12 cellular contexts compared by ENCODE assay signal in genomic region chr19:34350161-34350561, GRCh38. TPM values are rescaled to one million over a fixed set of nuclear protein-coding genes. Genes with fewer than 3 reads are reported as not detected.
A peak's percentile ranks its signal among the peaks of the same experiment; 100 is the strongest.
DNase-seq lines count a peak whose midpoint lies in the region; TF ChIP-seq lines count a peak whose summit lies in the region.
"Had no signal": no experiment of that assay in that cellular context is flagged by ENCODE, and none has a peak within 500 bp of the region (broad histone marks: within the 10 kb centered on the region; RNA-seq: fewer than 3 reads in every experiment).

No MANE protein-coding gene starts in this region.

- DNase-seq in activated gamma-delta T cell treated with Interleukin-2 at 50 U/mL for 16 hours = peak; percentile 74
- no peak for DNase-seq in activated gamma-delta T cell (lab: John Stamatoyannopoulos, UW)
- peak; percentile 47 for DNase-seq in activated T-helper 1 cell treated with Interleukin-2 at 50 U/mL for 16 hours (ENCODE audit: low read depth)
- DNase-seq in neural progenitor cell (ENCODE audit: low spot score) = no peak
- no peak for DNase-seq in trophoblast cell
- DNase-seq in SHP77 (lab: John Stamatoyannopoulos, UW) = no peak
- DNase-seq in AML-193 (lab: John Stamatoyannopoulos, UW) = no peak
- DNase-seq in type B pancreatic cell (ENCODE audit: extremely low spot score, unreplicated experiment) = no peak
- DNase-seq: Karpas-422, transverse colon had no signal

- H3K27ac Mint-ChIP-seq in neural progenitor cell (peak overlapping the region; percentile 8), type B pancreatic cell (no peak overlapping the region)

- no peak overlapping the region for H3K14ac ChIP-seq in trophoblast cell (ENCODE audit: low read length)

- no peaks in the 10 kb centered on the region for H3K79me1 ChIP-seq in trophoblast cell (ENCODE audit: low read length)

- no peak overlapping the region for H3K18ac ChIP-seq in trophoblast cell (ENCODE audit: low read length)

- H3K4me3 ChIP-seq in neural progenitor cell (no peak overlapping the region), trophoblast cell (ENCODE audit: low read depth, low read length) (no peak overlapping the region)
- H3K4me3 ChIP-seq: breast epithelium, transverse colon had no signal

- H4K91ac ChIP-seq in trophoblast cell (ENCODE audit: low read depth, low read length) = no peak overlapping the region

- no peak overlapping the region for H4K12ac ChIP-seq in trophoblast cell (ENCODE audit: low read depth, low read length)

- peaks cover 3% of the 10 kb centered on the region for H3K4me1 Mint-ChIP-seq in neural progenitor cell
- no peaks in the 10 kb centered on the region for H3K4me1 Mint-ChIP-seq in type B pancreatic cell (ENCODE audit: unreplicated experiment)

- H3F3A ChIP-seq in neural progenitor cell (ENCODE audit: low read depth) = no peaks in the 10 kb centered on the region

- H3K36me3 Mint-ChIP-seq in neural progenitor cell (peaks cover 21% of the 10 kb centered on the region), type B pancreatic cell (peaks cover 20% of the 10 kb centered on the region)

- H3K27me3 Mint-ChIP-seq in neural progenitor cell (ENCODE audit: insufficient read depth, low read depth) = peaks cover 2% of the 10 kb centered on the region
- no peaks in the 10 kb centered on the region for H3K27me3 Mint-ChIP-seq in type B pancreatic cell

- no peak overlapping the region for H2AK5ac ChIP-seq in trophoblast cell (ENCODE audit: low read length)

- H3K9me3 ChIP-seq in neural progenitor cell (ENCODE audit: low read depth) (no peaks in the 10 kb centered on the region), trophoblast cell (ENCODE audit: insufficient read depth, low read depth, low read length) (peaks cover 5% of the 10 kb centered on the region)
- H3K9me3 ChIP-seq: breast epithelium, transverse colon had no signal

- no peak overlapping the region for H2BK120ac ChIP-seq in trophoblast cell (ENCODE audit: insufficient read depth, low read length, poor library complexity)

- H4K8ac ChIP-seq in trophoblast cell (ENCODE audit: low read depth, low read length) = no peak overlapping the region

- H3K79me2 ChIP-seq in neural progenitor cell (ENCODE audit: low read depth) = no peaks in the 10 kb centered on the region
- no peaks in the 10 kb centered on the region for H3K79me2 ChIP-seq in trophoblast cell (ENCODE audit: control insufficient read depth, insufficient read depth, low read length, poor library complexity)

- no peak overlapping the region for H2BK12ac ChIP-seq in trophoblast cell (ENCODE audit: low read length)

- no peak overlapping the region for H3K23ac ChIP-seq in trophoblast cell (ENCODE audit: low read length)

- peaks cover 7% of the 10 kb centered on the region for H4K20me1 ChIP-seq in neural progenitor cell (ENCODE audit: low read depth)

- H3K27ac ChIP-seq in neural progenitor cell (no peak overlapping the region), trophoblast cell (ENCODE audit: low read depth, low read length) (no peak overlapping the region)
- H3K27ac ChIP-seq: breast epithelium, RWPE1, transverse colon had no signal

- H3K36me3 ChIP-seq in neural progenitor cell (no peaks in the 10 kb centered on the region), trophoblast cell (ENCODE audit: control insufficient read depth in 1 of 2, insufficient read depth in 2 of 2, low read length in 2 of 2) (peaks cover 40 to 47% of the 10 kb centered on the region in 2 experiments)
- H3K36me3 ChIP-seq: breast epithelium had no signal

- no peak overlapping the region for H3K9ac ChIP-seq in neural progenitor cell
- no peak overlapping the region for H3K9ac ChIP-seq in trophoblast cell (ENCODE audit: low read length)

- H2AFZ ChIP-seq in neural progenitor cell (replicated peaks) = no peak overlapping the region
- H2AFZ ChIP-seq in trophoblast cell (ENCODE audit: insufficient read depth, low read length, poor library complexity) = no peak overlapping the region

- H3K4me2 ChIP-seq in neural progenitor cell = no peak overlapping the region
- no peak overlapping the region for H3K4me2 ChIP-seq in trophoblast cell (ENCODE audit: low read length)

- H3K4ac ChIP-seq in trophoblast cell (ENCODE audit: low read depth, low read length) = no peak overlapping the region

- no CpG with 5 or more reads among the region's 7 CpGs for WGBS in trophoblast cell (ENCODE audit: extremely low coverage, insufficient coverage, insufficient read length)

- H3K4me1 ChIP-seq in neural progenitor cell (no peaks in the 10 kb centered on the region), trophoblast cell (ENCODE audit: control insufficient read depth in 1 of 2, insufficient read depth in 2 of 2, low read length in 2 of 2) (no peaks in the 10 kb centered on the region)
- H3K4me1 ChIP-seq: breast epithelium, transverse colon had no signal

- H3K4me3 Mint-ChIP-seq in neural progenitor cell (no peak overlapping the region), type B pancreatic cell (no peak overlapping the region)

- TF ChIP-seq CTCF in neural progenitor cell (IDR thresholded peaks at IDR 0.05) (no peak), type B pancreatic cell (conservative IDR thresholded peaks at IDR 0.05) (no peak)

- no peaks in the 10 kb centered on the region for H3K27me3 ChIP-seq in neural progenitor cell
- no peaks in the 10 kb centered on the region for H3K27me3 ChIP-seq in trophoblast cell (ENCODE audit: insufficient read depth, low read length)
- H3K27me3 ChIP-seq: breast epithelium, transverse colon had no signal

- H3K9me3 Mint-ChIP-seq in neural progenitor cell = peaks cover 2% of the 10 kb centered on the region
- no peaks in the 10 kb centered on the region for H3K9me3 Mint-ChIP-seq in type B pancreatic cell

- no peak overlapping the region for H2BK5ac ChIP-seq in trophoblast cell (ENCODE audit: low read depth, low read length, poor library complexity)

RNA-seq across cellular contexts. Expression of gene GPI, which starts 14.8 kb away (rescaled TPM):
- total RNA-seq in neural progenitor cell (ENCODE audit: low replicate concordance) (109 and 224 TPM in 2 replicates), type B pancreatic cell (ENCODE audit: low replicate concordance) (241 and 297 TPM in 2 replicates)
- 83.4 and 84.5 TPM in 2 replicates for polyA plus RNA-seq in trophoblast cell (2013)

RNA-seq across cellular contexts. Expression of gene PDCD2L, which starts 54.0 kb away (rescaled TPM):
- total RNA-seq in neural progenitor cell (ENCODE audit: low replicate concordance) (15.2 and 26.9 TPM in 2 replicates), type B pancreatic cell (ENCODE audit: low replicate concordance) (10.1 and 13.3 TPM in 2 replicates)
- polyA plus RNA-seq in trophoblast cell (2013) = 18.1 and 19.0 TPM in 2 replicates

Comparison
In these comparisons a context has a peak if more than half of its experiments do, and no peak if none do; other contexts are left out.
1. DNase-seq: peak in activated gamma-delta T cell treated with Interleukin-2 at 50 U/mL for 16 hours (single experiment) and activated T-helper 1 cell treated with Interleukin-2 at 50 U/mL for 16 hours (single experiment); none in activated gamma-delta T cell (single experiment), neural progenitor cell (single experiment), trophoblast cell (0 of 2), SHP77 (0 of 2), AML-193 (0 of 2) and type B pancreatic cell (single experiment).